Comparison of ENCODE assay signal across 1 cellular context in the genomic region with DNA sequence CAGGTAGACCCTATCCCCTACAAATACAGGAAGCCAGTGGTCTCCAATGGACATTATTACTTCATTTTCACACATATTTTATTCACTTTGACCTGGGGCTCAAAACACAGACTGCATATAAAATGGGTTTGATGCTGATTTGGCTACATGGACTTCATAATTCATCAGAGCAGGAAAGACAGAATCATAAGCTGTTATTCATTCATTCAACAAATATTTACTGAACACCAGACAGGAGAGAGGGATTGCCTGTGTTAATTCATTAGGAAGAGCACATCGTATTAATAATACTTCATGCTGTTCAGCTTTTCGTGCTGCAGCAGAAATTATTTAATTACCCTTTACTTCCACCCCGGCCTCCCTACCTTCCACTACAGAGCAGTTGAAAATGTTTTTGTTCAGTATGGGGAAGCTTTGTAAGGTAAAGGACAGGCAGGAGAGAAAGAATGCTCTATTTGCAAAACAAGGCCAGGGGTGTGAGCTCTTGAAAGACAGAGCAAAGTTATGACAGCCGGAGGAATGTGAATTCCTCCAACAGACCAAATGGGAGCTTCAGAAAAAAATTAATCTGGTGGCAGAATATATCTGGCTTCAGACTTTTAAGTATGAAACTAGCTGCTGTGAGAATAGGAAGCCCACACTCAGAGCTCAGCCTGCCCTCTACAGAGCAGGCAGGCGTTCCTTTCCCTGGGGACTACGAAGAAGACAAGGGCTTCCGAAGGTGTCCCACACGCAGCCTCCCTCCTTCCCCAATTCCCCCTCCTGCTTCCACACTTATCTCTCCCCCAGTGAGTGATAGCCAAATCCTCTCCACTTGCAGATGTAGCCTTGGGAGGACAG.
TF ChIP-seq lines count a peak whose summit lies in the region.

No MANE protein-coding gene starts in this region.

TF ChIP-seq in A549, 52 proteins besides CTCF, POLR2A, EP300 and RAD21 (continued from another document):
- TF ChIP-seq PBX3 (IDR thresholded peaks at IDR 0.05) (no peak), EHMT2 (IDR thresholded peaks at IDR 0.05; ENCODE audit: low read depth) (no peak), FOSB (CRISPR knock-in tag; IDR thresholded peaks at IDR 0.05) (no peak), CHD4 (IDR thresholded peaks at IDR 0.05; ENCODE audit: borderline replicate concordance) (no peak), ZFP36 (IDR thresholded peaks at IDR 0.05; ENCODE audit: borderline replicate concordance, partially characterized antibody) (no peak), BCL3 (IDR thresholded peaks at IDR 0.05) (no peak), BHLHE40 (IDR thresholded peaks at IDR 0.05; ENCODE audit: low read depth, low read length) (no peak), KDM1A (IDR thresholded peaks at IDR 0.05; ENCODE audit: low read depth) (no peak), MAFK (IDR thresholded peaks at IDR 0.05; ENCODE audit: partially characterized antibody) (no peak), NFE2L2 (conservative IDR thresholded peaks at IDR 0.05; ENCODE audit: low read length) (no peak), ZC3H11A (IDR thresholded peaks at IDR 0.05) (no peak)
- TF ChIP-seq, protein P1, sequence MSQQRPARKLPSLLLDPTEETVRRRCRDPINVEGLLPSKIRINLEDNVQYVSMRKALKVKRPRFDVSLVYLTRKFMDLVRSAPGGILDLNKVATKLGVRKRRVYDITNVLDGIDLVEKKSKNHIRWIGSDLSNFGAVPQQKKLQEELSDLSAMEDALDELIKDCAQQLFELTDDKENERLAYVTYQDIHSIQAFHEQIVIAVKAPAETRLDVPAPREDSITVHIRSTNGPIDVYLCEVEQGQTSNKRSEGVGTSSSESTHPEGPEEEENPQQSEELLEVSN (IDR thresholded peaks at IDR 0.05; ENCODE audit: borderline replicate concordance, low read depth), result no peak
- TF ChIP-seq, protein P2, sequence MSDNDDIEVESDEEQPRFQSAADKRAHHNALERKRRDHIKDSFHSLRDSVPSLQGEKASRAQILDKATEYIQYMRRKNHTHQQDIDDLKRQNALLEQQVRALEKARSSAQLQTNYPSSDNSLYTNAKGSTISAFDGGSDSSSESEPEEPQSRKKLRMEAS (IDR thresholded peaks at IDR 0.05), result no peak
